In the genomic region with DNA sequence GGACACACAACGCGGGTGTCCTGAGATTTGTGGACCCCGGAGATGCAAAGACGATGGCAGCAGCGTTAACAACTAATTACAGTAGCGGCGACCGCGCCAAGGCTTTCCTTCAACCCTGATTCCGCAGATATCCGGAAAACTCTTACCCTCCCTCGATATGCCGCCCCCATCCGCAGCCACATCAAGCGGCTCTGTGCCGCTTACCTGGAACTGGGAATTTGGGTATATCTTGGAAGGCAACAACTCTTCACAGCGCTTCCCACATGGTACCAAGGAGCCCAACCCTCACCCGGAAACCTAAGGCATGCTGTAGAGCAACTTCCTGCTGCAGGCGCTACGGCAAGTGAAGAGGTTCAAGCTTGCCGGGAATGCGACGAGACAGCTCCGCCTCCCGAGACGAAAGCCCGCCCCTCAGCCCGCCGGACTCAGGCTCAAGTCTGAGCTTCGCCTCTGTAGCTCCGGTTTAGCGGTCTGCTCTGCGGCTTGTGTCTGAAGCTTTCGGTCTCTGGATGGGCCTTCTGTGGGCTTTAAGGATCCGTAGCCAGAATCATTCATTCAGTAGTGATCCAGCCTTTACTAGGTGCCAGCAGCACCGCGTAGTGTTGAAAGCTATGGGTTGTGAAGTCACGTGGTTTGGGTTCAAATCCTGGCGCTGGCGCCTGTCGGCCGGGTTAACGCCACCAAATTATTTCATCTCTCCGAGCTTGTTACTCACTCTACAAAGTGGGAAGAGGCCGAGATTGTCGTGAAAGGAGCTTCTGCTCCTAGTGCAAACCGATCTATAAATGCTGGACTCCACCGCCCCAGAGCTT, we compare ENCODE assay signal across 1 cellular context.
TF ChIP-seq lines count a peak whose summit lies in the region.

A gene with protein sequence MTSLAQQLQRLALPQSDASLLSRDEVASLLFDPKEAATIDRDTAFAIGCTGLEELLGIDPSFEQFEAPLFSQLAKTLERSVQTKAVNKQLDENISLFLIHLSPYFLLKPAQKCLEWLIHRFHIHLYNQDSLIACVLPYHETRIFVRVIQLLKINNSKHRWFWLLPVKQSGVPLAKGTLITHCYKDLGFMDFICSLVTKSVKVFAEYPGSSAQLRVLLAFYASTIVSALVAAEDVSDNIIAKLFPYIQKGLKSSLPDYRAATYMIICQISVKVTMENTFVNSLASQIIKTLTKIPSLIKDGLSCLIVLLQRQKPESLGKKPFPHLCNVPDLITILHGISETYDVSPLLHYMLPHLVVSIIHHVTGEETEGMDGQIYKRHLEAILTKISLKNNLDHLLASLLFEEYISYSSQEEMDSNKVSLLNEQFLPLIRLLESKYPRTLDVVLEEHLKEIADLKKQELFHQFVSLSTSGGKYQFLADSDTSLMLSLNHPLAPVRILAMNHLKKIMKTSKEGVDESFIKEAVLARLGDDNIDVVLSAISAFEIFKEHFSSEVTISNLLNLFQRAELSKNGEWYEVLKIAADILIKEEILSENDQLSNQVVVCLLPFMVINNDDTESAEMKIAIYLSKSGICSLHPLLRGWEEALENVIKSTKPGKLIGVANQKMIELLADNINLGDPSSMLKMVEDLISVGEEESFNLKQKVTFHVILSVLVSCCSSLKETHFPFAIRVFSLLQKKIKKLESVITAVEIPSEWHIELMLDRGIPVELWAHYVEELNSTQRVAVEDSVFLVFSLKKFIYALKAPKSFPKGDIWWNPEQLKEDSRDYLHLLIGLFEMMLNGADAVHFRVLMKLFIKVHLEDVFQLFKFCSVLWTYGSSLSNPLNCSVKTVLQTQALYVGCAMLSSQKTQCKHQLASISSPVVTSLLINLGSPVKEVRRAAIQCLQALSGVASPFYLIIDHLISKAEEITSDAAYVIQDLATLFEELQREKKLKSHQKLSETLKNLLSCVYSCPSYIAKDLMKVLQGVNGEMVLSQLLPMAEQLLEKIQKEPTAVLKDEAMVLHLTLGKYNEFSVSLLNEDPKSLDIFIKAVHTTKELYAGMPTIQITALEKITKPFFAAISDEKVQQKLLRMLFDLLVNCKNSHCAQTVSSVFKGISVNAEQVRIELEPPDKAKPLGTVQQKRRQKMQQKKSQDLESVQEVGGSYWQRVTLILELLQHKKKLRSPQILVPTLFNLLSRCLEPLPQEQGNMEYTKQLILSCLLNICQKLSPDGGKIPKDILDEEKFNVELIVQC (N-terminal part only) (minus strand): TSS at position 299 of the 812 bp plus-strand sequence. CDS start 421 bp downstream, outside the sequence.

TF ChIP-seq in HepG2, 621 proteins besides CTCF, POLR2A, EP300 and RAD21 (continued from another document and continues in another):
- TF ChIP-seq, protein P1, sequence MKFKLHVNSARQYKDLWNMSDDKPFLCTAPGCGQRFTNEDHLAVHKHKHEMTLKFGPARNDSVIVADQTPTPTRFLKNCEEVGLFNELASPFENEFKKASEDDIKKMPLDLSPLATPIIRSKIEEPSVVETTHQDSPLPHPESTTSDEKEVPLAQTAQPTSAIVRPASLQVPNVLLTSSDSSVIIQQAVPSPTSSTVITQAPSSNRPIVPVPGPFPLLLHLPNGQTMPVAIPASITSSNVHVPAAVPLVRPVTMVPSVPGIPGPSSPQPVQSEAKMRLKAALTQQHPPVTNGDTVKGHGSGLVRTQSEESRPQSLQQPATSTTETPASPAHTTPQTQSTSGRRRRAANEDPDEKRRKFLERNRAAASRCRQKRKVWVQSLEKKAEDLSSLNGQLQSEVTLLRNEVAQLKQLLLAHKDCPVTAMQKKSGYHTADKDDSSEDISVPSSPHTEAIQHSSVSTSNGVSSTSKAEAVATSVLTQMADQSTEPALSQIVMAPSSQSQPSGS (CRISPR knock-in tag; IDR thresholded peaks at IDR 0.05) = peak; percentile 65; the same call in 1 of the 2 replicates
- TF ChIP-seq MATR3 (CRISPR knock-in tag; IDR thresholded peaks at IDR 0.05) (no peak), DMAP1 (CRISPR knock-in tag; IDR thresholded peaks at IDR 0.05) (peak; percentile 97), ZNF501 (CRISPR knock-in tag; IDR thresholded peaks at IDR 0.05) (peak; percentile 88; the same call in 1 of the 2 replicates), SP140L (CRISPR knock-in tag; IDR thresholded peaks at IDR 0.05; ENCODE audit: borderline replicate concordance) (0 out of 2 replicates have a peak, but pooled peaks have one; percentile 38), CREM (IDR thresholded peaks at IDR 0.05) (peak; percentile 76), CREM (CRISPR knock-in tag; IDR thresholded peaks at IDR 0.05) (no peak), NKX3-1 (CRISPR knock-in tag; IDR thresholded peaks at IDR 0.05) (no peak), ERF (CRISPR knock-in tag; IDR thresholded peaks at IDR 0.05) (peak; percentile 93), ZNF781 (CRISPR knock-in tag; IDR thresholded peaks at IDR 0.05; ENCODE audit: borderline replicate concordance, not compliant biosample characterization) (peak; percentile 20), GATAD2A (CRISPR knock-in tag; IDR thresholded peaks at IDR 0.05) (peak; percentile 60), ZFAT (CRISPR knock-in tag; conservative IDR thresholded peaks at IDR 0.05) (no peak), AGO2 (optimal IDR thresholded peaks at IDR 0.05; ENCODE audit: low read depth, low read length) (peak; percentile 13), HOXA3 (CRISPR knock-in tag; IDR thresholded peaks at IDR 0.05) (peak; percentile 86), FOXA1 (IDR thresholded peaks at IDR 0.05) (no peak), FOXA1 (CRISPR knock-in tag; IDR thresholded peaks at IDR 0.05) (no peak), ZNF780A (CRISPR knock-in tag; IDR thresholded peaks at IDR 0.05) (0 out of 2 replicates have a peak, but pooled peaks have one; percentile 56), ZNF121 (CRISPR knock-in tag; IDR thresholded peaks at IDR 0.05) (no peak), U2AF1 (optimal IDR thresholded peaks at IDR 0.05; ENCODE audit: low read depth, low read length) (peak; percentile 70), FOXO1 (CRISPR knock-in tag; IDR thresholded peaks at IDR 0.05) (peak; percentile 45)
- TF ChIP-seq, protein P2, sequence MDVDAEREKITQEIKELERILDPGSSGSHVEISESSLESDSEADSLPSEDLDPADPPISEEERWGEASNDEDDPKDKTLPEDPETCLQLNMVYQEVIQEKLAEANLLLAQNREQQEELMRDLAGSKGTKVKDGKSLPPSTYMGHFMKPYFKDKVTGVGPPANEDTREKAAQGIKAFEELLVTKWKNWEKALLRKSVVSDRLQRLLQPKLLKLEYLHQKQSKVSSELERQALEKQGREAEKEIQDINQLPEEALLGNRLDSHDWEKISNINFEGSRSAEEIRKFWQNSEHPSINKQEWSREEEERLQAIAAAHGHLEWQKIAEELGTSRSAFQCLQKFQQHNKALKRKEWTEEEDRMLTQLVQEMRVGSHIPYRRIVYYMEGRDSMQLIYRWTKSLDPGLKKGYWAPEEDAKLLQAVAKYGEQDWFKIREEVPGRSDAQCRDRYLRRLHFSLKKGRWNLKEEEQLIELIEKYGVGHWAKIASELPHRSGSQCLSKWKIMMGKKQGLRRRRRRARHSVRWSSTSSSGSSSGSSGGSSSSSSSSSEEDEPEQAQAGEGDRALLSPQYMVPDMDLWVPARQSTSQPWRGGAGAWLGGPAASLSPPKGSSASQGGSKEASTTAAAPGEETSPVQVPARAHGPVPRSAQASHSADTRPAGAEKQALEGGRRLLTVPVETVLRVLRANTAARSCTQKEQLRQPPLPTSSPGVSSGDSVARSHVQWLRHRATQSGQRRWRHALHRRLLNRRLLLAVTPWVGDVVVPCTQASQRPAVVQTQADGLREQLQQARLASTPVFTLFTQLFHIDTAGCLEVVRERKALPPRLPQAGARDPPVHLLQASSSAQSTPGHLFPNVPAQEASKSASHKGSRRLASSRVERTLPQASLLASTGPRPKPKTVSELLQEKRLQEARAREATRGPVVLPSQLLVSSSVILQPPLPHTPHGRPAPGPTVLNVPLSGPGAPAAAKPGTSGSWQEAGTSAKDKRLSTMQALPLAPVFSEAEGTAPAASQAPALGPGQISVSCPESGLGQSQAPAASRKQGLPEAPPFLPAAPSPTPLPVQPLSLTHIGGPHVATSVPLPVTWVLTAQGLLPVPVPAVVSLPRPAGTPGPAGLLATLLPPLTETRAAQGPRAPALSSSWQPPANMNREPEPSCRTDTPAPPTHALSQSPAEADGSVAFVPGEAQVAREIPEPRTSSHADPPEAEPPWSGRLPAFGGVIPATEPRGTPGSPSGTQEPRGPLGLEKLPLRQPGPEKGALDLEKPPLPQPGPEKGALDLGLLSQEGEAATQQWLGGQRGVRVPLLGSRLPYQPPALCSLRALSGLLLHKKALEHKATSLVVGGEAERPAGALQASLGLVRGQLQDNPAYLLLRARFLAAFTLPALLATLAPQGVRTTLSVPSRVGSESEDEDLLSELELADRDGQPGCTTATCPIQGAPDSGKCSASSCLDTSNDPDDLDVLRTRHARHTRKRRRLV (CRISPR knock-in tag; IDR thresholded peaks at IDR 0.05) = no peak
- TF ChIP-seq, protein P3, sequence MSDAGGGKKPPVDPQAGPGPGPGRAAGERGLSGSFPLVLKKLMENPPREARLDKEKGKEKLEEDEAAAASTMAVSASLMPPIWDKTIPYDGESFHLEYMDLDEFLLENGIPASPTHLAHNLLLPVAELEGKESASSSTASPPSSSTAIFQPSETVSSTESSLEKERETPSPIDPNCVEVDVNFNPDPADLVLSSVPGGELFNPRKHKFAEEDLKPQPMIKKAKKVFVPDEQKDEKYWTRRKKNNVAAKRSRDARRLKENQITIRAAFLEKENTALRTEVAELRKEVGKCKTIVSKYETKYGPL (CRISPR knock-in tag; IDR thresholded peaks at IDR 0.05) = 0 out of 2 replicates have a peak, but pooled peaks have one; percentile 25
- TF ChIP-seq, protein P4, sequence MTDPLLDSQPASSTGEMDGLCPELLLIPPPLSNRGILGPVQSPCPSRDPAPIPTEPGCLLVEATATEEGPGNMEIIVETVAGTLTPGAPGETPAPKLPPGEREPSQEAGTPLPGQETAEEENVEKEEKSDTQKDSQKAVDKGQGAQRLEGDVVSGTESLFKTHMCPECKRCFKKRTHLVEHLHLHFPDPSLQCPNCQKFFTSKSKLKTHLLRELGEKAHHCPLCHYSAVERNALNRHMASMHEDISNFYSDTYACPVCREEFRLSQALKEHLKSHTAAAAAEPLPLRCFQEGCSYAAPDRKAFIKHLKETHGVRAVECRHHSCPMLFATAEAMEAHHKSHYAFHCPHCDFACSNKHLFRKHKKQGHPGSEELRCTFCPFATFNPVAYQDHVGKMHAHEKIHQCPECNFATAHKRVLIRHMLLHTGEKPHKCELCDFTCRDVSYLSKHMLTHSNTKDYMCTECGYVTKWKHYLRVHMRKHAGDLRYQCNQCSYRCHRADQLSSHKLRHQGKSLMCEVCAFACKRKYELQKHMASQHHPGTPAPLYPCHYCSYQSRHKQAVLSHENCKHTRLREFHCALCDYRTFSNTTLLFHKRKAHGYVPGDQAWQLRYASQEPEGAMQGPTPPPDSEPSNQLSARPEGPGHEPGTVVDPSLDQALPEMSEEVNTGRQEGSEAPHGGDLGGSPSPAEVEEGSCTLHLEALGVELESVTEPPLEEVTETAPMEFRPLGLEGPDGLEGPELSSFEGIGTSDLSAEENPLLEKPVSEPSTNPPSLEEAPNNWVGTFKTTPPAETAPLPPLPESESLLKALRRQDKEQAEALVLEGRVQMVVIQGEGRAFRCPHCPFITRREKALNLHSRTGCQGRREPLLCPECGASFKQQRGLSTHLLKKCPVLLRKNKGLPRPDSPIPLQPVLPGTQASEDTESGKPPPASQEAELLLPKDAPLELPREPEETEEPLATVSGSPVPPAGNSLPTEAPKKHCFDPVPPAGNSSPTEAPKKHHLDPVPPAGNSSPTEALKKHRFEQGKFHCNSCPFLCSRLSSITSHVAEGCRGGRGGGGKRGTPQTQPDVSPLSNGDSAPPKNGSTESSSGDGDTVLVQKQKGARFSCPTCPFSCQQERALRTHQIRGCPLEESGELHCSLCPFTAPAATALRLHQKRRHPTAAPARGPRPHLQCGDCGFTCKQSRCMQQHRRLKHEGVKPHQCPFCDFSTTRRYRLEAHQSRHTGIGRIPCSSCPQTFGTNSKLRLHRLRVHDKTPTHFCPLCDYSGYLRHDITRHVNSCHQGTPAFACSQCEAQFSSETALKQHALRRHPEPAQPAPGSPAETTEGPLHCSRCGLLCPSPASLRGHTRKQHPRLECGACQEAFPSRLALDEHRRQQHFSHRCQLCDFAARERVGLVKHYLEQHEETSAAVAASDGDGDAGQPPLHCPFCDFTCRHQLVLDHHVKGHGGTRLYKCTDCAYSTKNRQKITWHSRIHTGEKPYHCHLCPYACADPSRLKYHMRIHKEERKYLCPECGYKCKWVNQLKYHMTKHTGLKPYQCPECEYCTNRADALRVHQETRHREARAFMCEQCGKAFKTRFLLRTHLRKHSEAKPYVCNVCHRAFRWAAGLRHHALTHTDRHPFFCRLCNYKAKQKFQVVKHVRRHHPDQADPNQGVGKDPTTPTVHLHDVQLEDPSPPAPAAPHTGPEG (CRISPR knock-in tag; IDR thresholded peaks at IDR 0.05) = peak; percentile 41; the same call in 1 of the 2 replicates
- TF ChIP-seq, protein P5, sequence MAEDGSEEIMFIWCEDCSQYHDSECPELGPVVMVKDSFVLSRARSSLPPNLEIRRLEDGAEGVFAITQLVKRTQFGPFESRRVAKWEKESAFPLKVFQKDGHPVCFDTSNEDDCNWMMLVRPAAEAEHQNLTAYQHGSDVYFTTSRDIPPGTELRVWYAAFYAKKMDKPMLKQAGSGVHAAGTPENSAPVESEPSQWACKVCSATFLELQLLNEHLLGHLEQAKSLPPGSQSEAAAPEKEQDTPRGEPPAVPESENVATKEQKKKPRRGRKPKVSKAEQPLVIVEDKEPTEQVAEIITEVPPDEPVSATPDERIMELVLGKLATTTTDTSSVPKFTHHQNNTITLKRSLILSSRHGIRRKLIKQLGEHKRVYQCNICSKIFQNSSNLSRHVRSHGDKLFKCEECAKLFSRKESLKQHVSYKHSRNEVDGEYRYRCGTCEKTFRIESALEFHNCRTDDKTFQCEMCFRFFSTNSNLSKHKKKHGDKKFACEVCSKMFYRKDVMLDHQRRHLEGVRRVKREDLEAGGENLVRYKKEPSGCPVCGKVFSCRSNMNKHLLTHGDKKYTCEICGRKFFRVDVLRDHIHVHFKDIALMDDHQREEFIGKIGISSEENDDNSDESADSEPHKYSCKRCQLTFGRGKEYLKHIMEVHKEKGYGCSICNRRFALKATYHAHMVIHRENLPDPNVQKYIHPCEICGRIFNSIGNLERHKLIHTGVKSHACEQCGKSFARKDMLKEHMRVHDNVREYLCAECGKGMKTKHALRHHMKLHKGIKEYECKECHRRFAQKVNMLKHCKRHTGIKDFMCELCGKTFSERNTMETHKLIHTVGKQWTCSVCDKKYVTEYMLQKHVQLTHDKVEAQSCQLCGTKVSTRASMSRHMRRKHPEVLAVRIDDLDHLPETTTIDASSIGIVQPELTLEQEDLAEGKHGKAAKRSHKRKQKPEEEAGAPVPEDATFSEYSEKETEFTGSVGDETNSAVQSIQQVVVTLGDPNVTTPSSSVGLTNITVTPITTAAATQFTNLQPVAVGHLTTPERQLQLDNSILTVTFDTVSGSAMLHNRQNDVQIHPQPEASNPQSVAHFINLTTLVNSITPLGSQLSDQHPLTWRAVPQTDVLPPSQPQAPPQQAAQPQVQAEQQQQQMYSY (CRISPR knock-in tag; IDR thresholded peaks at IDR 0.05) = peak; percentile 38; the same call in 1 of the 2 replicates
- TF ChIP-seq, protein P6, sequence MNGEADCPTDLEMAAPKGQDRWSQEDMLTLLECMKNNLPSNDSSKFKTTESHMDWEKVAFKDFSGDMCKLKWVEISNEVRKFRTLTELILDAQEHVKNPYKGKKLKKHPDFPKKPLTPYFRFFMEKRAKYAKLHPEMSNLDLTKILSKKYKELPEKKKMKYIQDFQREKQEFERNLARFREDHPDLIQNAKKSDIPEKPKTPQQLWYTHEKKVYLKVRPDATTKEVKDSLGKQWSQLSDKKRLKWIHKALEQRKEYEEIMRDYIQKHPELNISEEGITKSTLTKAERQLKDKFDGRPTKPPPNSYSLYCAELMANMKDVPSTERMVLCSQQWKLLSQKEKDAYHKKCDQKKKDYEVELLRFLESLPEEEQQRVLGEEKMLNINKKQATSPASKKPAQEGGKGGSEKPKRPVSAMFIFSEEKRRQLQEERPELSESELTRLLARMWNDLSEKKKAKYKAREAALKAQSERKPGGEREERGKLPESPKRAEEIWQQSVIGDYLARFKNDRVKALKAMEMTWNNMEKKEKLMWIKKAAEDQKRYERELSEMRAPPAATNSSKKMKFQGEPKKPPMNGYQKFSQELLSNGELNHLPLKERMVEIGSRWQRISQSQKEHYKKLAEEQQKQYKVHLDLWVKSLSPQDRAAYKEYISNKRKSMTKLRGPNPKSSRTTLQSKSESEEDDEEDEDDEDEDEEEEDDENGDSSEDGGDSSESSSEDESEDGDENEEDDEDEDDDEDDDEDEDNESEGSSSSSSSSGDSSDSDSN (CRISPR knock-in tag; IDR thresholded peaks at IDR 0.05) = peak; percentile 48
